1 cellular context compared by ENCODE assay signal in the genomic region with DNA sequence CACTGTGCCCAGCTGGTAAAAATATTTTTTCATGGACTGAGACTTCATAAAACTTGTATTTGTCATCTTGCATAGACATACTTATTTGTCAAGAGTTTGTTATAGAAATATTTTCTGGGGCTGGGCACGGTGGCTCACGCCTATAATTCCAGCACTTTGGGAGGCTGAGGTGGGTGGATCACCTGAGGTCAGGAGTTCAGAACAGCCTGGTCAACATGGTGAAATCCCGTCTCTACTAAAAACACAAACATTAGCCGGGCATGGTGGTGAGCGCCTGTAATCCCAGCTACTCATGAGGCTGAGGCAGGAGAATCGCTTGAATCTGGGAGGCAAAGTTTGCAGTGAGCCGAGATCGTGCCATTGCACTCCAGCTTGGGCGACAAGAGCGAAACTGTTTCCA.
TF ChIP-seq lines count a peak whose summit lies in the region.

No MANE protein-coding gene starts in this region.

TF ChIP-seq in HepG2, 621 proteins besides CTCF, POLR2A, EP300 and RAD21 (continued from another document):
- TF ChIP-seq, protein P1, sequence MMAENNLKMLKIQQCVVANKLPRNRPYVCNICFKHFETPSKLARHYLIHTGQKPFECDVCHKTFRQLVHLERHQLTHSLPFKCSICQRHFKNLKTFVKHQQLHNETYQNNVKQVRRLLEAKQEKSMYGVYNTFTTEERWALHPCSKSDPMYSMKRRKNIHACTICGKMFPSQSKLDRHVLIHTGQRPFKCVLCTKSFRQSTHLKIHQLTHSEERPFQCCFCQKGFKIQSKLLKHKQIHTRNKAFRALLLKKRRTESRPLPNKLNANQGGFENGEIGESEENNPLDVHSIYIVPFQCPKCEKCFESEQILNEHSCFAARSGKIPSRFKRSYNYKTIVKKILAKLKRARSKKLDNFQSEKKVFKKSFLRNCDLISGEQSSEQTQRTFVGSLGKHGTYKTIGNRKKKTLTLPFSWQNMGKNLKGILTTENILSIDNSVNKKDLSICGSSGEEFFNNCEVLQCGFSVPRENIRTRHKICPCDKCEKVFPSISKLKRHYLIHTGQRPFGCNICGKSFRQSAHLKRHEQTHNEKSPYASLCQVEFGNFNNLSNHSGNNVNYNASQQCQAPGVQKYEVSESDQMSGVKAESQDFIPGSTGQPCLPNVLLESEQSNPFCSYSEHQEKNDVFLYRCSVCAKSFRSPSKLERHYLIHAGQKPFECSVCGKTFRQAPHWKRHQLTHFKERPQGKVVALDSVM (CRISPR knock-in tag; IDR thresholded peaks at IDR 0.05): 0 out of 2 replicates have a peak, but pooled peaks have one; percentile 14
- TF ChIP-seq ZNF563 (CRISPR knock-in tag; IDR thresholded peaks at IDR 0.05) (peak; percentile 57; the same call in 1 of the 2 replicates), FOXK2 (IDR thresholded peaks at IDR 0.05) (peak; percentile 49; the same call in 1 of the 2 replicates)
